Comparison of ENCODE assay signal across 23 cellular contexts in genomic region chr13:77902319-77902963, GRCh38. TPM values are rescaled to one million over a fixed set of nuclear protein-coding genes. Genes with fewer than 3 reads are reported as not detected.
"Had no signal": no experiment of that assay in that cellular context is flagged by ENCODE, and none has a peak within 500 bp of the region (broad histone marks: within the 10 kb centered on the region; RNA-seq: fewer than 3 reads in every experiment).

No MANE protein-coding gene starts in this region.

- H3K4me1 Mint-ChIP-seq: activated naive CD4-positive, alpha-beta T cell treated with anti-CD3 and anti-CD28 coated beads, Interleukin-2, amount 50 U/mL, for 24 hours had no signal

- H3K4me3 Mint-ChIP-seq: activated CD8-positive, alpha-beta T cell treated with anti-CD3 and anti-CD28 coated beads, Interleukin-2, amount 10 ng/mL, durations not matched to agents 7 days and 5 days; activated naive CD4-positive, alpha-beta T cell treated with anti-CD3 and anti-CD28 coated beads, Interleukin-2, amount 50 U/mL, for 24 hours; T-helper 1 cell treated with Interleukin-12 subunit alpha and Interleukin-12 subunit beta and Interleukin-4 antibody, amounts not matched to agents 30 μg/mL and 1 μg/mL, for 36 hours had no signal

- ATAC-seq: activated CD8-positive, alpha-beta T cell treated with anti-CD3 and anti-CD28 coated beads, Interleukin-2, amount 10 ng/mL, durations not matched to agents 7 days and 5 days; body of pancreas had no signal

- H3K4me3 ChIP-seq: body of pancreas had no signal

- DNase-seq: activated CD4-positive, alpha-beta T cell treated with anti-CD3 and anti-CD28 coated beads for 48 hours; activated CD4-positive, alpha-beta T cell treated with anti-CD3 and anti-CD28 coated beads, Interleukin-2, amount 50 U/mL, for 4 hours; activated CD4-positive, CD25-positive, alpha-beta regulatory T cell treated with anti-CD3 and anti-CD28 coated beads, Interleukin-2, amount 50 U/mL, for 72 hours; activated CD8-positive, alpha-beta memory T cell treated with anti-CD3 and anti-CD28 coated beads, Interleukin-2, amount 50 U/mL, for 48 hours; activated CD8-positive, alpha-beta T cell treated with anti-CD3 and anti-CD28 coated beads, Interleukin-2, amount 10 ng/mL, durations not matched to agents 7 days and 5 days; activated effector memory CD4-positive, alpha-beta T cell treated with Interleukin-2 at 50 U/mL for 16 hours; activated naive CD4-positive, alpha-beta T cell; activated T-cell treated with anti-CD3 and anti-CD28 coated beads, Interleukin-2, amount 50 U/mL, for 1 hour; aorta; body of pancreas; cerebellar nuclear complex; MM.1S; NCI-H1105 treated with DMSO at 0.1 percent for 48 hours; NCI-H1436 treated with DMSO at 0.1 percent for 48 hours; NCI-H187; NCI-H2081; NCI-H510A treated with DMSO at 0.1 percent for 48 hours; NCI-H69; NK-92 treated with Interleukin-12 subunit alpha and Interleukin-12 subunit beta, amount 100 ng/mL, for 24 hours; OCI-M1; SHP77 treated with DMSO at 0.1 percent for 48 hours had no signal

- H3K27ac ChIP-seq: body of pancreas had no signal

- H3K9me3 Mint-ChIP-seq: activated naive CD4-positive, alpha-beta T cell treated with anti-CD3 and anti-CD28 coated beads, Interleukin-2, amount 50 U/mL, for 24 hours had no signal

- H3K9me3 ChIP-seq: body of pancreas had no signal

- H3K36me3 Mint-ChIP-seq: activated naive CD4-positive, alpha-beta T cell treated with anti-CD3 and anti-CD28 coated beads, Interleukin-2, amount 50 U/mL, for 24 hours had no signal

- H3K27me3 ChIP-seq: body of pancreas had no signal

- H3K27ac Mint-ChIP-seq: activated CD8-positive, alpha-beta T cell treated with anti-CD3 and anti-CD28 coated beads, Interleukin-2, amount 10 ng/mL, durations not matched to agents 7 days and 5 days; activated naive CD4-positive, alpha-beta T cell treated with anti-CD3 and anti-CD28 coated beads, Interleukin-2, amount 50 U/mL, for 24 hours; T-helper 1 cell treated with Interleukin-12 subunit alpha and Interleukin-12 subunit beta and Interleukin-4 antibody, amounts not matched to agents 30 μg/mL and 1 μg/mL, for 36 hours had no signal

- H3K4me1 ChIP-seq: body of pancreas had no signal

RNA-seq across cellular contexts. Expression of gene EDNRB, which starts 16.2 kb away (rescaled TPM):
- total RNA-seq: activated CD8-positive, alpha-beta T cell treated with anti-CD3 and anti-CD28 coated beads, Interleukin-2, amount 10 ng/mL, durations not matched to agents 7 days and 5 days had no signal
